16 cellular contexts compared by ENCODE assay signal in genomic region chr5:57937501-57937900, GRCh38.
"Had no signal": no experiment of that assay in that cellular context is flagged by ENCODE, and none has a peak within 500 bp of the region (broad histone marks: within the 10 kb centered on the region; RNA-seq: fewer than 3 reads in every experiment).

No MANE protein-coding gene starts in this region.

- H3K4me2 ChIP-seq: smooth muscle cell had no signal

- H3K4me3 ChIP-seq: smooth muscle cell had no signal

- H3K9me3 Mint-ChIP-seq: activated B cell treated with CpG ODN at 0.5 μM for 24 hours; activated naive CD4-positive, alpha-beta T cell treated with anti-CD3 and anti-CD28 coated beads, Interleukin-2, amount 10 ng/mL, durations not matched to agents 7 days and 5 days; activated T-helper 2 cell treated with anti-CD3 and anti-CD28 coated beads, Interferon-gamma antibody, Interleukin-2, Interleukin-4, amounts not matched to agents 10 μg/mL and 5 μg/mL and 100 μg/mL, durations not matched to agents 14 hours and 24 hours and 36 hours; dendritic cell treated with granulocyte-macrophage colony-stimulating factor and Interleukin-4, amounts not matched to agents 40 ng/mL and 50 ng/mL, for 4 days had no signal

- H3K27ac ChIP-seq: epithelial cell of prostate had no signal

- ATAC-seq: effector memory CD8-positive, alpha-beta T cell; naive thymus-derived CD4-positive, alpha-beta T cell; stimulated activated naive B cell treated with anti-CD40 and anti-IgM and Interleukin-4, amounts not matched to agents 10 μg/mL and 1 μg/mL and 100 μg/mL, for 72 hours; T-helper 17 cell had no signal

- H3K27me3 Mint-ChIP-seq: activated B cell treated with CpG ODN at 0.5 μM for 24 hours; activated CD4-positive, alpha-beta T cell treated with anti-CD3 and anti-CD28 coated beads, Interleukin-2, amount 10 ng/mL, durations not matched to agents 24 days and 14 days; activated naive CD4-positive, alpha-beta T cell treated with anti-CD3 and anti-CD28 coated beads, Interleukin-2, amount 10 ng/mL, durations not matched to agents 7 days and 5 days; brain; dendritic cell treated with granulocyte-macrophage colony-stimulating factor and Interleukin-4, amounts not matched to agents 40 ng/mL and 50 ng/mL, for 4 days; effector memory CD8-positive, alpha-beta T cell; T-helper 17 cell had no signal

- H3K4me1 Mint-ChIP-seq: activated B cell treated with CpG ODN at 0.5 μM for 24 hours; activated CD4-positive, alpha-beta T cell treated with anti-CD3 and anti-CD28 coated beads, Interleukin-2, amount 10 ng/mL, durations not matched to agents 24 days and 14 days; activated naive CD4-positive, alpha-beta T cell treated with anti-CD3 and anti-CD28 coated beads, Interleukin-2, amount 10 ng/mL, durations not matched to agents 7 days and 5 days; naive thymus-derived CD4-positive, alpha-beta T cell; stimulated activated naive B cell treated with anti-CD40 and anti-IgM and Interleukin-4, amounts not matched to agents 10 μg/mL and 1 μg/mL and 100 μg/mL, for 72 hours; T-helper 17 cell had no signal

- FAIRE-seq: TTC549 had no signal

- H3K4me3 Mint-ChIP-seq: activated B cell treated with CpG ODN at 0.5 μM for 24 hours; activated CD4-positive, alpha-beta T cell treated with anti-CD3 and anti-CD28 coated beads, Interleukin-2, amount 10 ng/mL, durations not matched to agents 24 days and 14 days; activated naive CD4-positive, alpha-beta T cell treated with anti-CD3 and anti-CD28 coated beads, Interleukin-2, amount 10 ng/mL, durations not matched to agents 7 days and 5 days; brain; dendritic cell treated with granulocyte-macrophage colony-stimulating factor and Interleukin-4, amounts not matched to agents 40 ng/mL and 50 ng/mL, for 4 days; effector memory CD8-positive, alpha-beta T cell; naive thymus-derived CD4-positive, alpha-beta T cell; stimulated activated naive B cell treated with anti-CD40 and anti-IgM and Interleukin-4, amounts not matched to agents 10 μg/mL and 1 μg/mL and 100 μg/mL, for 72 hours; T-helper 17 cell had no signal

- H3K36me3 Mint-ChIP-seq: activated naive CD4-positive, alpha-beta T cell treated with anti-CD3 and anti-CD28 coated beads, Interleukin-2, amount 10 ng/mL, durations not matched to agents 7 days and 5 days; brain; naive thymus-derived CD4-positive, alpha-beta T cell; stimulated activated naive B cell treated with anti-CD40 and anti-IgM and Interleukin-4, amounts not matched to agents 10 μg/mL and 1 μg/mL and 100 μg/mL, for 72 hours had no signal

- H3K27ac Mint-ChIP-seq: activated B cell treated with CpG ODN at 0.5 μM for 24 hours; activated CD4-positive, alpha-beta T cell treated with anti-CD3 and anti-CD28 coated beads, Interleukin-2, amount 10 ng/mL, durations not matched to agents 24 days and 14 days; activated naive CD4-positive, alpha-beta T cell treated with anti-CD3 and anti-CD28 coated beads, Interleukin-2, amount 10 ng/mL, durations not matched to agents 7 days and 5 days; activated T-helper 2 cell treated with anti-CD3 and anti-CD28 coated beads, Interferon-gamma antibody, Interleukin-2, Interleukin-4, amounts not matched to agents 10 μg/mL and 5 μg/mL and 100 μg/mL, durations not matched to agents 14 hours and 24 hours and 36 hours; dendritic cell treated with granulocyte-macrophage colony-stimulating factor and Interleukin-4, amounts not matched to agents 40 ng/mL and 50 ng/mL, for 4 days; effector memory CD8-positive, alpha-beta T cell; naive thymus-derived CD4-positive, alpha-beta T cell; stimulated activated naive B cell treated with anti-CD40 and anti-IgM and Interleukin-4, amounts not matched to agents 10 μg/mL and 1 μg/mL and 100 μg/mL, for 72 hours; T-helper 17 cell had no signal

- DNase-seq: activated B cell treated with CpG ODN at 0.5 μM for 24 hours; activated CD4-positive, alpha-beta T cell treated with anti-CD3 and anti-CD28 coated beads, Interleukin-2, amount 10 ng/mL, durations not matched to agents 24 days and 14 days; activated naive CD4-positive, alpha-beta T cell treated with anti-CD3 and anti-CD28 coated beads, Interleukin-2, amount 10 ng/mL, durations not matched to agents 7 days and 5 days; activated T-cell treated with anti-CD3 and anti-CD28 coated beads for 4 hours; effector memory CD8-positive, alpha-beta T cell; naive thymus-derived CD4-positive, alpha-beta T cell; retina; stimulated activated naive B cell treated with anti-CD40 and anti-IgM and Interleukin-4, amounts not matched to agents 10 μg/mL and 1 μg/mL and 100 μg/mL, for 72 hours; T-helper 17 cell; trophoblast cell had no signal
